2 cellular contexts compared by ENCODE assay signal in the genomic region with DNA sequence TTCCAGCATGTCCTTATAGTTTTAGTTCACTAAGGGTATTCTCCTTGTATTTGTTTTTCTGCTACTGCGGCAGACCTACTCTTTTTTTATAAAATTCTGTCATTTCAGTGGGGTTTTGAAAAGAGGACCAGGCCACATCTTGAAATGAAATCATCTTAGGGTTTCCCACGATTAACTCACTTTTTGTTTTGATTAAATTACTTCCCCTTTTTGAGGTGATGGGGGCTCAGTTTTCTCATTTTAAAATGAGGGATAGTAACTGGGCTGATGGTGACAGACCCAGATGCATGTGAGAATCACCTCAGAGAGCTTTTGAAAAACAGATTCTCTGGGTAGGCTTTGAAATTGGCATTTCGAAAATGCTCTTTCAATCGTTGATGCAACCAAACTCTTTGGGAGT.
TF ChIP-seq lines count a peak whose summit lies in the region.

No MANE protein-coding gene starts in this region.

TF ChIP-seq in SK-N-SH, 30 proteins besides CTCF, POLR2A, EP300 and RAD21:
- TF ChIP-seq FOSL2 (IDR thresholded peaks at IDR 0.05; ENCODE audit: borderline replicate concordance, low read depth): no peak
- TF ChIP-seq ELF1 (IDR thresholded peaks at IDR 0.05): no peak

TF ChIP-seq in HepG2, 621 proteins besides CTCF, POLR2A, EP300 and RAD21:
- no peak for TF ChIP-seq PHB2 (IDR thresholded peaks at IDR 0.05; ENCODE audit: partially characterized antibody)
- TF ChIP-seq ZNF121 (CRISPR knock-in tag; IDR thresholded peaks at IDR 0.05): no peak
- TF ChIP-seq, protein P1, sequence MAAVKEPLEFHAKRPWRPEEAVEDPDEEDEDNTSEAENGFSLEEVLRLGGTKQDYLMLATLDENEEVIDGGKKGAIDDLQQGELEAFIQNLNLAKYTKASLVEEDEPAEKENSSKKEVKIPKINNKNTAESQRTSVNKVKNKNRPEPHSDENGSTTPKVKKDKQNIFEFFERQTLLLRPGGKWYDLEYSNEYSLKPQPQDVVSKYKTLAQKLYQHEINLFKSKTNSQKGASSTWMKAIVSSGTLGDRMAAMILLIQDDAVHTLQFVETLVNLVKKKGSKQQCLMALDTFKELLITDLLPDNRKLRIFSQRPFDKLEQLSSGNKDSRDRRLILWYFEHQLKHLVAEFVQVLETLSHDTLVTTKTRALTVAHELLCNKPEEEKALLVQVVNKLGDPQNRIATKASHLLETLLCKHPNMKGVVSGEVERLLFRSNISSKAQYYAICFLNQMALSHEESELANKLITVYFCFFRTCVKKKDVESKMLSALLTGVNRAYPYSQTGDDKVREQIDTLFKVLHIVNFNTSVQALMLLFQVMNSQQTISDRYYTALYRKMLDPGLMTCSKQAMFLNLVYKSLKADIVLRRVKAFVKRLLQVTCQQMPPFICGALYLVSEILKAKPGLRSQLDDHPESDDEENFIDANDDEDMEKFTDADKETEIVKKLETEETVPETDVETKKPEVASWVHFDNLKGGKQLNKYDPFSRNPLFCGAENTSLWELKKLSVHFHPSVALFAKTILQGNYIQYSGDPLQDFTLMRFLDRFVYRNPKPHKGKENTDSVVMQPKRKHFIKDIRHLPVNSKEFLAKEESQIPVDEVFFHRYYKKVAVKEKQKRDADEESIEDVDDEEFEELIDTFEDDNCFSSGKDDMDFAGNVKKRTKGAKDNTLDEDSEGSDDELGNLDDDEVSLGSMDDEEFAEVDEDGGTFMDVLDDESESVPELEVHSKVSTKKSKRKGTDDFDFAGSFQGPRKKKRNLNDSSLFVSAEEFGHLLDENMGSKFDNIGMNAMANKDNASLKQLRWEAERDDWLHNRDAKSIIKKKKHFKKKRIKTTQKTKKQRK (IDR thresholded peaks at IDR 0.05; ENCODE audit: low read length): no peak
- no peak for TF ChIP-seq SIX1 (CRISPR knock-in tag; IDR thresholded peaks at IDR 0.05; ENCODE audit: borderline replicate concordance)
- TF ChIP-seq ZNF766 (CRISPR knock-in tag; IDR thresholded peaks at IDR 0.05; ENCODE audit: borderline replicate concordance): no peak
- no peak for TF ChIP-seq NR2F2 (IDR thresholded peaks at IDR 0.05; ENCODE audit: borderline replicate concordance, low read depth)
- no peak for TF ChIP-seq KMT2A (CRISPR knock-in tag; IDR thresholded peaks at IDR 0.05)
- TF ChIP-seq ZNF570 (CRISPR knock-in tag; IDR thresholded peaks at IDR 0.05; ENCODE audit: borderline replicate concordance): no peak
- no peak for TF ChIP-seq TRIM24 (CRISPR knock-in tag; IDR thresholded peaks at IDR 0.05)
- TF ChIP-seq, protein P2, sequence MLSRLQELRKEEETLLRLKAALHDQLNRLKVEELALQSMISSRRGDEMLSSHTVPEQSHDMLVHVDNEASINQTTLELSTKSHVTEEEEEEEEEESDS (CRISPR knock-in tag; IDR thresholded peaks at IDR 0.05; ENCODE audit: borderline replicate concordance): no peak
- TF ChIP-seq MTF2 (CRISPR knock-in tag; IDR thresholded peaks at IDR 0.05; ENCODE audit: borderline replicate concordance): no peak
- TF ChIP-seq ZNF263 (CRISPR knock-in tag; IDR thresholded peaks at IDR 0.05): no peak
